Comparison of ENCODE assay signal across 11 cellular contexts in the genomic region with DNA sequence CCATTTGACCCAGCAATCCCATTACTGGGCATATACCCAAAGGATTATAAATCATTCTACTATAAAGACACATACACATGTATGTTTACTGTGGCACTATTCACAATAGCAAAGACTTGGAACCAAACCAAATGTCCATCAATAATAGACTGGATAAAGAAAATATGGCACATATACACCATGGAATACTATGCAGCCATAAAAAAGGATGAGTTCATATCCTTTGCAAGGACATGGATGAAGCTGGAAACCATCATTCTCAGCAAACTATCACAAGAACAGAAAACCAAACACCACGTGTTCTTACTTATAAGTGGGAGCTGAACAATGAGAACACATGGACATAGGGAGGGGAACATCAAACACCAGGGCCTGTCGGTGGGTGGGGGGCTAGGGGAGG. TPM values are rescaled to one million over a fixed set of nuclear protein-coding genes. Genes with fewer than 3 reads are reported as not detected.
"Had no signal": no experiment of that assay in that cellular context is flagged by ENCODE, and none has a peak within 500 bp of the region (broad histone marks: within the 10 kb centered on the region; RNA-seq: fewer than 3 reads in every experiment).

No MANE protein-coding gene starts in this region.

RNA-seq across cellular contexts. Expression of a gene that starts 34.3 kb away (rescaled TPM):
- total RNA-seq: activated naive CD4-positive, alpha-beta T cell treated with anti-CD3 and anti-CD28 coated beads for 36 hours; activated naive CD4-positive, alpha-beta T cell treated with anti-CD3 and anti-CD28 coated beads, Interleukin-2, amount 50 U/mL, for 72 hours; activated naive CD8-positive, alpha-beta T cell treated with anti-CD3 and anti-CD28 coated beads for 36 hours; activated naive CD8-positive, alpha-beta T cell treated with anti-CD3 and anti-CD28 coated beads, Interleukin-2, amount 10 ng/mL, durations not matched to agents 7 days and 5 days; activated T-cell treated with anti-CD3 and anti-CD28 coated beads, Interleukin-2, amount 50 U/mL, for 4 hours; activated T-cell treated with anti-CD3 and anti-CD28 coated beads, Interleukin-2, amount 50 U/mL, for 72 hours; activated T-helper 1 cell treated with anti-CD3 and anti-CD28 coated beads, Interleukin-12 subunit alpha, Interleukin-12 subunit beta, Interleukin-2, Interleukin-4 antibody, amounts not matched to agents 30 ng/mL and 10 ng/mL and 1 ng/mL, durations not matched to agents 14 hours and 24 hours and 36 hours; activated T-helper 17 cell treated with anti-CD3 and anti-CD28 coated beads, Interleukin-2, amount 50 U/mL, for 72 hours; activated T-helper 2 cell treated with anti-CD3 and anti-CD28 coated beads, Interferon-gamma antibody, Interleukin-2, Interleukin-4, amounts not matched to agents 10 μg/mL and 5 μg/mL and 100 μg/mL, durations not matched to agents 14 hours and 24 hours and 36 hours; bronchial epithelial cell; cardiac muscle cell had no signal
